ENCODE assay signal across 15 cellular contexts in the genomic region with DNA sequence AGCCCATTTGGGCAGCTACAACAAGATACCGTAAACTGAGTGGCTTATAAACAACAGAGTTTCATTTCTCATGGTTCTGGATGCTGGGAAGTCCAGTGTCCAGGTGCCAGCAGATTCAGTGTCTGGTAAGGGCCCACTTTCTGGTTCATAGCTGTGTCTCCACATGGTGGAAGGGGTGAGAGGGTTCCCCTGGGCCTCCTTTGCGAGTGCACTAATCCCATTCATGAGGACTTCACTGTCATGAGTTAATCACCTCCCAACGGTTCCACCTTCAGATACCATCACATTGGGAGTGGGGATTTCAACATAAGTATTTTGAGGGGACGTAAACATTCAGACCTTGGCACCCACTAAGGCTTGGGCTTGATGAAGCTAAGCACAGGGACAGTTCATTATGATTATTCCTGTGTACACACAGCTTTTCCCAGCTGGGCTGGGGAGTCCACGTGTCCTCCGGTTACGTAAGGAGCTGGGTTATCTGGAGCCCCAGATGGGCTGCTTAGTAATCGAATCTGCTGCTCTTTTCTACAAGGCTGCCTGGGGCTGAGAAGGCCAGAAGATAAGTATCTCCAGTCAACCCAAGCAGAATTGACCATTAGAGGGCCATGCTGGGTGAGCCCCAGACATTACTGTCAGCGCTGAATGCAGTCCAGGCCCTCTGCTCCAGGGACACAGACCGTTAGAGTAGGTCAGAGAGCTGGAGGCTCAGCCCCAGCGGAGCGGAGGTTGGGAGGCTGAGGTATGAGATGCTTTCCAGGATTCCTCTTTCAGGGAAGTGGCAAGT. TPM values are rescaled to one million over a fixed set of nuclear protein-coding genes. Genes with fewer than 3 reads are reported as not detected.
A peak's percentile ranks its signal among the peaks of the same experiment; 100 is the strongest.
DNase-seq lines count a peak whose midpoint lies in the region; ATAC-seq and TF ChIP-seq lines count a peak whose summit lies in the region.
"Had no signal": no experiment of that assay in that cellular context is flagged by ENCODE, and none has a peak within 500 bp of the region (broad histone marks: within the 10 kb centered on the region; RNA-seq: fewer than 3 reads in every experiment).

No MANE protein-coding gene starts in this region.

- H3K4me3 ChIP-seq in fibroblast of the aortic adventitia (ENCODE audit: low read depth, low read length) (no peak overlapping the region), mucosa of rectum (ENCODE audit: low read length in 2 of 2) (no peak overlapping the region), aorta (ENCODE audit: low read length in 2 of 2) (no peak overlapping the region)
- H3K4me3 ChIP-seq: GM12878, tibial nerve had no signal

- H3K27me3 ChIP-seq in mucosa of rectum (ENCODE audit: control insufficient read depth in 2 of 2, insufficient read depth in 2 of 2, low read length in 2 of 2) (no peaks in the 10 kb centered on the region), aorta (ENCODE audit: control insufficient read depth in 1 of 2, insufficient read depth in 2 of 2, low read length in 1 of 2) (no peaks in the 10 kb centered on the region)
- H3K27me3 ChIP-seq: tibial nerve had no signal

- no peaks in the 10 kb centered on the region for H3K9me3 ChIP-seq in mucosa of rectum (ENCODE audit: control insufficient read depth in 2 of 2, low read length in 2 of 2)
- no peaks in the 10 kb centered on the region for H3K9me3 ChIP-seq in aorta (ENCODE audit: control insufficient read depth, low read length)
- H3K9me3 ChIP-seq: tibial nerve had no signal

- WGBS in aorta, 2 donors: 50 to 63% methylated on average over 12 of the region's 12 CpGs

- peak; percentile 12 for TF ChIP-seq CTCF in fibroblast of the aortic adventitia (IDR thresholded peaks at IDR 0.05; ENCODE audit: insufficient read depth, low read length)

- intact Hi-C loops in Right ventricle myocardium inferior (cut with DNase I): loop anchor here (5.0 kb wide), 1 partner anchor 43 kb away; the partner anchor contains the start of gene EPAS1
- intact Hi-C loops in cardiac septum (cut with DNase I): loop anchor here (10.0 kb wide), 1 partner anchor 505 kb away; no protein-coding TSS in a partner anchor
- intact Hi-C loops in aorta (cut with DNase I): loop anchor here in 1 of 2 donors (5.0 kb wide), 1 partner anchor 43 kb away; the partner anchor contains the start of gene EPAS1

- H3K36me3 ChIP-seq in mucosa of rectum (ENCODE audit: control insufficient read depth in 2 of 2, insufficient read depth in 2 of 2, low read length in 2 of 2): no peaks in the 10 kb centered on the region
- no peaks in the 10 kb centered on the region for H3K36me3 ChIP-seq in aorta (ENCODE audit: control insufficient read depth in 1 of 2, insufficient read depth in 2 of 2, low read length in 1 of 2)
- H3K36me3 ChIP-seq: tibial nerve had no signal

- H3K9ac ChIP-seq in mucosa of rectum (ENCODE audit: low read depth in 1 of 2, low read length in 2 of 2): no peak overlapping the region

- H3K4me1 ChIP-seq in mucosa of rectum (ENCODE audit: control insufficient read depth in 2 of 2, insufficient read depth in 2 of 2, low read length in 2 of 2) (peaks cover 32 to 45% of the 10 kb centered on the region in 2 donors), aorta (ENCODE audit: control insufficient read depth in 1 of 2, insufficient read depth in 2 of 2, low read length in 2 of 2) (peaks cover 5 to 22% of the 10 kb centered on the region in 2 donors)

- ATAC-seq in Right ventricle myocardium inferior (peak; percentile 71), aorta (ENCODE audit: low FRiP score) (peak; percentile 43), GM19467 (IDR thresholded peaks at IDR 0.05; ENCODE audit: unreplicated experiment) (no peak)
- ATAC-seq: GM12878 had no signal

- peak; percentile 81 for DNase-seq in Right ventricle myocardium inferior (ENCODE audit: missing footprints)
- DNase-seq in cardiac septum (ENCODE audit: low spot score): no peak
- DNase-seq in fibroblast of the aortic adventitia (ENCODE audit: low read depth): peak; percentile 78
- DNase-seq in aorta: peak in 1 of 2 donors; percentile 74
- DNase-seq in CD1c-positive myeloid dendritic cell (ENCODE audit: extremely low spot score): no peak
- no peak for DNase-seq in NCI-H2081 (lab: John Stamatoyannopoulos, UW)
- DNase-seq: 8988T; activated CD4-positive, alpha-beta T cell treated with anti-CD3 and anti-CD28 coated beads, Interleukin-2, amount 50 U/mL, for 1 hour; NCI-H1436 treated with DMSO at 0.1 percent for 48 hours; SW 1271 had no signal

- H3K27ac ChIP-seq in mucosa of rectum (ENCODE audit: low read depth in 2 of 2, low read length in 2 of 2) (peak overlapping the region; percentile 2 to 25), aorta (ENCODE audit: low read depth in 1 of 2, low read length in 2 of 2) (peak overlapping the region in 1 of 2 donors; percentile 19)

RNA-seq across cellular contexts. Expression of gene EPAS1, which starts 42.7 kb away (rescaled TPM):
- 205 TPM for total RNA-seq in Right ventricle myocardium inferior
- total RNA-seq in cardiac septum: 139 TPM
- total RNA-seq in fibroblast of the aortic adventitia (ENCODE audit: low replicate concordance): 41.5 and 45.6 TPM in 2 replicates
- total RNA-seq in aorta: 100 to 1,000 TPM; 414 to 954 TPM
- 100 to 1,000 TPM; 213 to 392 TPM for polyA plus RNA-seq in aorta
- polyA plus RNA-seq: IgD-negative memory B cell had no signal

Comparison
In these comparisons a context has a peak if more than half of its experiments do, and no peak if none do; other contexts are left out.
1. DNase-seq: peak in Right ventricle myocardium inferior (single experiment) and fibroblast of the aortic adventitia (single experiment); none in cardiac septum (single experiment), CD1c-positive myeloid dendritic cell (single experiment) and NCI-H2081 (0 of 2).